In genomic region chr1:26259578-26259977, GRCh38 we compare ENCODE assay signal across 28 cellular contexts. TPM values are rescaled to one million over a fixed set of nuclear protein-coding genes. Genes with fewer than 3 reads are reported as not detected.
DNase-seq lines count a peak whose midpoint lies in the region; ATAC-seq and TF ChIP-seq lines count a peak whose summit lies in the region.
"Had no signal": no experiment of that assay in that cellular context is flagged by ENCODE, and none has a peak within 500 bp of the region (broad histone marks: within the 10 kb centered on the region; RNA-seq: fewer than 3 reads in every experiment).

No MANE protein-coding gene starts in this region.

- no peak for TF ChIP-seq POLR2A in gastrocnemius medialis (IDR thresholded peaks at IDR 0.05)

- H3K4me3 ChIP-seq in HL-60 (replicated peaks; ENCODE audit: insufficient read depth, low read length) (no peak overlapping the region), gastrocnemius medialis (no peak overlapping the region)
- H3K4me3 ChIP-seq: K562, ovary, thyroid gland had no signal

- DNase-seq in HL-60 (ENCODE audit: low read depth in 1 of 2, low spot score in 1 of 2) (peak in 1 of 2 experiments; percentile 85), NOMO-1 treated with dmso at 0.1 percent for 144 hours (lab: John Stamatoyannopoulos, UW; ENCODE audit: unreplicated experiment) (peak; percentile 84), globus pallidus (ENCODE audit: low spot score) (peak; percentile 41), gastrocnemius medialis (no peak), NCI-H446 treated with DMSO at 0.1 percent for 48 hours (lab: John Stamatoyannopoulos, UW) (no peak), RKO (ENCODE audit: low spot score) (no peak)
- DNase-seq in activated naive CD4-positive, alpha-beta T cell treated with anti-CD3 and anti-CD28 coated beads, Interleukin-2, amount 10 ng/mL, durations not matched to agents 7 days and 5 days: no peak
- DNase-seq: activated CD8-positive, alpha-beta T cell treated with anti-CD3 and anti-CD28 coated beads, Interleukin-2, amount 10 ng/mL, durations not matched to agents 7 days and 5 days; activated T-cell treated with anti-CD3 and anti-CD28 coated beads, Interleukin-2, amount 50 U/mL, for 1 hour; cerebellar nuclear complex; COR-L47; DMS79 treated with DMSO at 0.1 percent for 48 hours; foreskin keratinocyte; mesenchymal stem cell; natural killer cell; NCI-H1092 treated with DMSO at 0.1 percent for 48 hours; NCI-H2107; NCI-H524; ovary; stimulated activated naive CD4-positive, alpha-beta T cell treated with Interleukin-2 at 50 U/mL for 16 hours; T-cell; thyroid gland had no signal

- H3K4me1 Mint-ChIP-seq in activated naive CD4-positive, alpha-beta T cell treated with anti-CD3 and anti-CD28 coated beads, Interleukin-2, amount 10 ng/mL, durations not matched to agents 7 days and 5 days: no peaks in the 10 kb centered on the region
- H3K4me1 Mint-ChIP-seq: natural killer cell, T-cell, WTC11 had no signal

- H3K27me3 ChIP-seq in HL-60 (ENCODE audit: insufficient read depth, poor library complexity, severe bottlenecking) (no peaks in the 10 kb centered on the region), gastrocnemius medialis (no peaks in the 10 kb centered on the region)
- H3K27me3 ChIP-seq: foreskin keratinocyte, ovary, thyroid gland had no signal

- peaks cover 0 to 75% of the 10 kb centered on the region in 2 donors for H3K36me3 ChIP-seq in gastrocnemius medialis
- H3K36me3 ChIP-seq: ovary had no signal

- peaks cover 68% of the 10 kb centered on the region for H3K36me3 Mint-ChIP-seq in activated naive CD4-positive, alpha-beta T cell treated with anti-CD3 and anti-CD28 coated beads, Interleukin-2, amount 10 ng/mL, durations not matched to agents 7 days and 5 days

- no peak overlapping the region for H3K27ac Mint-ChIP-seq in activated naive CD4-positive, alpha-beta T cell treated with anti-CD3 and anti-CD28 coated beads, Interleukin-2, amount 10 ng/mL, durations not matched to agents 7 days and 5 days
- H3K27ac Mint-ChIP-seq: activated CD8-positive, alpha-beta T cell treated with anti-CD3 and anti-CD28 coated beads, Interleukin-2, amount 10 ng/mL, durations not matched to agents 7 days and 5 days; activated naive CD4-positive, alpha-beta T cell treated with anti-CD3 and anti-CD28 coated beads, Interleukin-2, amount 50 U/mL, for 72 hours; natural killer cell; T-cell; WTC11 had no signal

- intact Hi-C loops in gastrocnemius medialis (cut with DNase I; ENCODE audit: low total_unique reads): loop anchor here (2.0 kb wide), 1 partner anchor 15 kb away; no protein-coding TSS in a partner anchor

- in situ Hi-C loops in gastrocnemius medialis (cut with MboI; ENCODE audit: low sequenced_read_pairs in 4 of 4): no loop called here

- H3K4me3 Mint-ChIP-seq in activated naive CD4-positive, alpha-beta T cell treated with anti-CD3 and anti-CD28 coated beads, Interleukin-2, amount 10 ng/mL, durations not matched to agents 7 days and 5 days: no peak overlapping the region
- H3K4me3 Mint-ChIP-seq: activated CD8-positive, alpha-beta T cell treated with anti-CD3 and anti-CD28 coated beads, Interleukin-2, amount 10 ng/mL, durations not matched to agents 7 days and 5 days; natural killer cell; T-cell; WTC11 had no signal

- TF ChIP-seq CTCF in HL-60 (IDR thresholded peaks at IDR 0.05; ENCODE audit: insufficient read depth, low read length) (no peak), gastrocnemius medialis (IDR thresholded peaks at IDR 0.05 in 4 of 5, conservative IDR thresholded peaks at IDR 0.05 in 1 of 5) (no peak)

- peaks cover 32 to 36% of the 10 kb centered on the region in 2 donors for H3K4me1 ChIP-seq in gastrocnemius medialis
- H3K4me1 ChIP-seq: foreskin keratinocyte had no signal

- H3K27ac ChIP-seq in HL-60 (replicated peaks): peak overlapping the region; percentile 62
- peak overlapping the region; percentile 89 to 96 (median 94) for H3K27ac ChIP-seq in gastrocnemius medialis
- H3K27ac ChIP-seq: foreskin keratinocyte, ovary, thyroid gland had no signal

- CTCF ChIA-PET in activated naive CD4-positive, alpha-beta T cell treated with anti-CD3 and anti-CD28 coated beads, Interleukin-2, amount 10 ng/mL, durations not matched to agents 7 days and 5 days (lab: Charles Lee): no interaction called here

- no peak for ATAC-seq in gastrocnemius medialis
- no peak for ATAC-seq in HG03095 (IDR thresholded peaks at IDR 0.05; ENCODE audit: unreplicated experiment)
- ATAC-seq: activated CD8-positive, alpha-beta T cell treated with anti-CD3 and anti-CD28 coated beads, Interleukin-2, amount 10 ng/mL, durations not matched to agents 7 days and 5 days; activated naive CD4-positive, alpha-beta T cell treated with anti-CD3 and anti-CD28 coated beads, Interleukin-2, amount 50 U/mL, for 72 hours; foreskin keratinocyte; K562; T-cell; WTC11 had no signal

- no peaks in the 10 kb centered on the region for H3K27me3 Mint-ChIP-seq in activated naive CD4-positive, alpha-beta T cell treated with anti-CD3 and anti-CD28 coated beads, Interleukin-2, amount 10 ng/mL, durations not matched to agents 7 days and 5 days
- H3K27me3 Mint-ChIP-seq: T-cell had no signal

- no peaks in the 10 kb centered on the region for H3K9me3 Mint-ChIP-seq in activated naive CD4-positive, alpha-beta T cell treated with anti-CD3 and anti-CD28 coated beads, Interleukin-2, amount 10 ng/mL, durations not matched to agents 7 days and 5 days
- H3K9me3 Mint-ChIP-seq: activated naive CD4-positive, alpha-beta T cell treated with anti-CD3 and anti-CD28 coated beads, Interleukin-2, amount 50 U/mL, for 72 hours; natural killer cell; T-cell; WTC11 had no signal

- H3K9me3 ChIP-seq in gastrocnemius medialis: no peaks in the 10 kb centered on the region
- H3K9me3 ChIP-seq: ovary, thyroid gland had no signal

RNA-seq across cellular contexts. Expression of gene SH3BGRL3, which starts 20.3 kb away (rescaled TPM):
- 10 to 100 TPM; 10.3 to 16.9 (median 13.1) TPM for total RNA-seq in gastrocnemius medialis

RNA-seq across cellular contexts. Expression of gene CEP85, which starts 25.6 kb away (rescaled TPM):
- 10 to 100 TPM; 28.5 to 61.6 (median 41.3) TPM for total RNA-seq in gastrocnemius medialis

RNA-seq across cellular contexts. Expression of gene UBXN11, which starts 46.9 kb away (rescaled TPM):
- 1 to 10 TPM; 2.7 to 3.8 (median 3.4) TPM for total RNA-seq in gastrocnemius medialis

RNA-seq across cellular contexts. Expression of gene CD52, which starts 58.2 kb away (rescaled TPM):
- total RNA-seq in gastrocnemius medialis: 1 to 10 TPM in 2 of 4 donors, not detected in 2; 1.4 to 2.8 TPM
- total RNA-seq: astrocyte, epithelial cell of proximal tubule had no signal

Comparison
In these comparisons a context has a peak if more than half of its experiments do, and no peak if none do; other contexts are left out.
1. DNase-seq: peak in NOMO-1 treated with dmso at 0.1 percent for 144 hours (single experiment) and globus pallidus (single experiment); none in gastrocnemius medialis (0 of 2), activated naive CD4-positive, alpha-beta T cell treated with anti-CD3 and anti-CD28 coated beads, Interleukin-2, amount 10 ng/mL, durations not matched to agents 7 days and 5 days (single experiment), NCI-H446 treated with DMSO at 0.1 percent for 48 hours (single experiment) and RKO (single experiment).